15 cellular contexts compared by ENCODE assay signal in the genomic region with DNA sequence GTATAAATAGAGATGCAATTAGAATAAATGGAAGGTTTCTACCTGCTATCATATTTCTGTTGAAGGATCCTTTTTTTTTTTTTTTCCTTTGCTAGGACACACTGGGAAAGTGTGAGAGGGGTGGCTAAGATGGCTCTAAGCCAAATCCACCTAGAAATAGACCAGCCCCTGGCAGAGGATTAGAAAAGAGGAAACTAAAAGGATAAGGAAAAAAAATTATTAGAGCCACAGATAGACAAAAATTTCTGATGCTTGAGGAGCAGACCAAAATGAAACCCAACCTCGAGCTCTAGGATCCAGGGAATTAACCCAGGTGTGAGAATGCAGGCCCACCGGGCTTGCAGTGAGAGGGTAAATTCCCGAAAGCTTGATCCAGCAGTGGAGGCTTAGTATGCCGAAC.
"Had no signal": no experiment of that assay in that cellular context is flagged by ENCODE, and none has a peak within 500 bp of the region (broad histone marks: within the 10 kb centered on the region; RNA-seq: fewer than 3 reads in every experiment).

No MANE protein-coding gene starts in this region.

- H3K9me3 ChIP-seq: lower lobe of right lung, neutrophil, upper lobe of right lung had no signal

- DNase-seq: activated CD4-positive, alpha-beta memory T cell treated with anti-CD3 and anti-CD28 coated beads for 36 hours; activated naive CD4-positive, alpha-beta T cell treated with Interleukin-2 at 50 U/mL for 16 hours; foreskin keratinocyte; head of caudate nucleus; left cardiac atrium; lower lobe of right lung; midbrain; retina; stimulated activated CD4-positive, alpha-beta T cell treated with anti-CD3 and anti-CD28 coated beads, Interleukin-15, amount 100 ng/mL, for 24 hours; stimulated activated CD4-positive, alpha-beta T cell treated with anti-CD3 and anti-CD28 coated beads, Interleukin-4, amount 100 ng/mL, for 24 hours; upper lobe of right lung had no signal

- ATAC-seq: foreskin keratinocyte, left cardiac atrium, lower lobe of right lung, upper lobe of right lung had no signal

- H3K27me3 Mint-ChIP-seq: activated CD4-positive, alpha-beta memory T cell treated with anti-CD3 and anti-CD28 coated beads for 36 hours; stimulated activated naive CD8-positive, alpha-beta T cell treated with anti-CD3 and anti-CD28 coated beads, Interleukin-15, Interleukin-2, amounts not matched to agents 100 ng/mL and 50 ng/mL, for 24 hours had no signal

- H3K4me3 ChIP-seq: cardiac muscle cell, lower lobe of right lung, upper lobe of right lung had no signal

- H3K27me3 ChIP-seq: cardiac muscle cell, foreskin keratinocyte, neutrophil, upper lobe of right lung had no signal

- H3K36me3 Mint-ChIP-seq: activated CD4-positive, alpha-beta memory T cell treated with anti-CD3 and anti-CD28 coated beads for 36 hours had no signal

- H3K4me3 Mint-ChIP-seq: activated CD4-positive, alpha-beta memory T cell treated with anti-CD3 and anti-CD28 coated beads for 36 hours; stimulated activated naive CD8-positive, alpha-beta T cell treated with anti-CD3 and anti-CD28 coated beads, Interleukin-15, Interleukin-2, amounts not matched to agents 100 ng/mL and 50 ng/mL, for 24 hours had no signal

- H3K27ac ChIP-seq: cardiac muscle cell, foreskin keratinocyte, lower lobe of right lung, neutrophil, upper lobe of right lung, VCaP had no signal

- H3K4me1 ChIP-seq: lower lobe of right lung, upper lobe of right lung had no signal

- H3K36me3 ChIP-seq: cardiac muscle cell, neutrophil had no signal

- H3K27ac Mint-ChIP-seq: activated CD4-positive, alpha-beta memory T cell treated with anti-CD3 and anti-CD28 coated beads for 36 hours; stimulated activated naive CD8-positive, alpha-beta T cell treated with anti-CD3 and anti-CD28 coated beads, Interleukin-15, Interleukin-2, amounts not matched to agents 100 ng/mL and 50 ng/mL, for 24 hours had no signal
